ENCODE assay signal across 10 cellular contexts in genomic region chr5:74294231-74294705, GRCh38.
A peak's percentile ranks its signal among the peaks of the same experiment; 100 is the strongest.
DNase-seq lines count a peak whose midpoint lies in the region; ATAC-seq and TF ChIP-seq lines count a peak whose summit lies in the region.
"Had no signal": no experiment of that assay in that cellular context is flagged by ENCODE, and none has a peak within 500 bp of the region (broad histone marks: within the 10 kb centered on the region; RNA-seq: fewer than 3 reads in every experiment).

No MANE protein-coding gene starts in this region.

- in situ Hi-C loops in KBM-7 (cut with MboI; ENCODE audit: low pct_unique_long_range_greater_than_20kb, low sequenced_read_pairs) = no loop called here

- peak overlapping the region; percentile 23 for H3K27ac ChIP-seq in cingulate gyrus (ENCODE audit: low read depth, low read length)
- H3K27ac ChIP-seq in effector memory CD4-positive, alpha-beta T cell (ENCODE audit: insufficient read depth, low read length, poor library complexity, severe bottlenecking) = no peak overlapping the region
- no peak overlapping the region for H3K27ac ChIP-seq in tibial artery
- H3K27ac ChIP-seq: C4-2B had no signal

- no peaks in the 10 kb centered on the region for H3K4me1 ChIP-seq in effector memory CD4-positive, alpha-beta T cell (ENCODE audit: control insufficient read depth, insufficient read depth, low read length, poor library complexity, severe bottlenecking)
- H3K4me1 ChIP-seq in tibial artery = peaks cover 0 to 22% (median 5%) of the 10 kb centered on the region in 4 donors

- H3K27me3 ChIP-seq in GM06990 (replicated peaks; ENCODE audit: control insufficient read depth, insufficient read depth, low read length) (no peaks in the 10 kb centered on the region), tibial artery (no peaks in the 10 kb centered on the region)
- no peaks in the 10 kb centered on the region for H3K27me3 ChIP-seq in effector memory CD4-positive, alpha-beta T cell (replicated peaks; ENCODE audit: control insufficient read depth, insufficient read depth, low read length, poor library complexity, severe bottlenecking)

- H3K9me3 ChIP-seq in effector memory CD4-positive, alpha-beta T cell (ENCODE audit: control insufficient read depth, low read length) = no peaks in the 10 kb centered on the region
- no peaks in the 10 kb centered on the region for H3K9me3 ChIP-seq in tibial artery

- intact Hi-C loops in tibial artery (cut with DNase I; ENCODE audit: low total_unique reads) = no loop called here

- ATAC-seq in GM21390 (IDR thresholded peaks at IDR 0.05; ENCODE audit: unreplicated experiment) = peak; percentile 71

- H3K4me3 ChIP-seq in GM06990 (replicated peaks; ENCODE audit: low read depth, low read length) (no peak overlapping the region), tibial artery (no peak overlapping the region)
- H3K4me3 ChIP-seq in effector memory CD4-positive, alpha-beta T cell (ENCODE audit: insufficient read depth, low read depth, low read length, poor library complexity, severe bottlenecking) = no peak overlapping the region

- TF ChIP-seq CTCF in GM06990 (IDR thresholded peaks at IDR 0.05; ENCODE audit: insufficient read depth, low read length, poor library complexity, severe bottlenecking) (no peak), tibial artery (IDR thresholded peaks at IDR 0.05) (no peak)

- no peaks in the 10 kb centered on the region for H3K36me3 ChIP-seq in GM06990 (ENCODE audit: control insufficient read depth, insufficient read depth, low read length)
- no peaks in the 10 kb centered on the region for H3K36me3 ChIP-seq in effector memory CD4-positive, alpha-beta T cell (ENCODE audit: control insufficient read depth, insufficient read depth, low read length)
- H3K36me3 ChIP-seq in tibial artery = no peaks in the 10 kb centered on the region

- DNase-seq in GM06990 (ENCODE audit: extremely low read depth, insufficient read length) (peak; percentile 25), KBM-7 (peak; percentile 94), tibial artery (no peak)
- no peak for DNase-seq in effector memory CD4-positive, alpha-beta T cell
- DNase-seq in stimulated activated CD8-positive, alpha-beta memory T cell treated with anti-CD3 and anti-CD28 coated beads, Interleukin-4, amount 100 ng/mL, for 48 hours = no peak
- no peak for DNase-seq in effector CD8-positive, alpha-beta T cell (lab: John Stamatoyannopoulos, UW)
- DNase-seq: H9 had no signal

Comparison
In these comparisons a context has a peak if more than half of its experiments do, and no peak if none do; other contexts are left out.
1. DNase-seq: peak in GM06990 (single experiment) and KBM-7 (single experiment); none in effector memory CD4-positive, alpha-beta T cell (0 of 3), stimulated activated CD8-positive, alpha-beta memory T cell treated with anti-CD3 and anti-CD28 coated beads, Interleukin-4, amount 100 ng/mL, for 48 hours (single experiment), tibial artery (0 of 2) and effector CD8-positive, alpha-beta T cell (single experiment).